ENCODE assay signal across 16 cellular contexts in genomic region chr10:32962541-32962940, GRCh38. TPM values are rescaled to one million over a fixed set of nuclear protein-coding genes. Genes with fewer than 3 reads are reported as not detected.
DNase-seq lines count a peak whose midpoint lies in the region; ATAC-seq and TF ChIP-seq lines count a peak whose summit lies in the region.
"Had no signal": no experiment of that assay in that cellular context is flagged by ENCODE, and none has a peak within 500 bp of the region (broad histone marks: within the 10 kb centered on the region; RNA-seq: fewer than 3 reads in every experiment).

No MANE protein-coding gene starts in this region.

- no peak overlapping the region for H3K27ac Mint-ChIP-seq in activated T-helper 2 cell treated with anti-CD3 and anti-CD28 coated beads, Interferon-gamma antibody, Interleukin-2, Interleukin-4, amounts not matched to agents 10 μg/mL and 5 μg/mL and 100 μg/mL, durations not matched to agents 14 hours and 24 hours and 36 hours
- H3K27ac Mint-ChIP-seq: activated T-helper 1 cell treated with anti-CD3 and anti-CD28 coated beads, Interleukin-12 subunit alpha, Interleukin-12 subunit beta, Interleukin-2, Interleukin-4 antibody, amounts not matched to agents 30 ng/mL and 10 ng/mL and 1 ng/mL, durations not matched to agents 14 hours and 24 hours and 36 hours had no signal

- H3K4me3 Mint-ChIP-seq in activated T-helper 2 cell treated with anti-CD3 and anti-CD28 coated beads, Interferon-gamma antibody, Interleukin-2, Interleukin-4, amounts not matched to agents 10 μg/mL and 5 μg/mL and 100 μg/mL, durations not matched to agents 14 hours and 24 hours and 36 hours (ENCODE audit: low read depth): no peak overlapping the region
- H3K4me3 Mint-ChIP-seq: activated T-helper 1 cell treated with anti-CD3 and anti-CD28 coated beads, Interleukin-12 subunit alpha, Interleukin-12 subunit beta, Interleukin-2, Interleukin-4 antibody, amounts not matched to agents 30 ng/mL and 10 ng/mL and 1 ng/mL, durations not matched to agents 14 hours and 24 hours and 36 hours had no signal

- peaks cover 36% of the 10 kb centered on the region for H3K79me2 ChIP-seq in GM23248 (ENCODE audit: insufficient read depth)

- no peaks in the 10 kb centered on the region for H3K9me2 ChIP-seq in GM23248 (ENCODE audit: insufficient read depth)

- H3K36me3 ChIP-seq in GM23248 (ENCODE audit: low read depth) (no peaks in the 10 kb centered on the region), SJSA1 (peaks cover 6% of the 10 kb centered on the region), skeletal muscle tissue (ENCODE audit: control insufficient read depth in 3 of 3, insufficient read depth in 3 of 3, low read length in 3 of 3) (no peaks in the 10 kb centered on the region)
- H3K36me3 ChIP-seq: HAP-1, MG63 had no signal

- intact Hi-C loops in activated T-helper 2 cell treated with anti-CD3 and anti-CD28 coated beads, Interferon-gamma antibody, Interleukin-2, Interleukin-4, amounts not matched to agents 10 μg/mL and 5 μg/mL and 100 μg/mL, durations not matched to agents 14 hours and 24 hours and 36 hours (cut with micrococcal nuclease): no loop called here

- WGBS in GM23248 (ENCODE audit: low coverage in 1 of 2, low lambda C conversion rate in 2 of 2, missing lambda C conversion rate in 2 of 2), 2 experiments: 47 to 60% methylated on average over 4 of the region's 4 CpGs

- H3K27me3 ChIP-seq in GM23248 (replicated peaks; ENCODE audit: insufficient read depth) (no peaks in the 10 kb centered on the region), SJSA1 (replicated peaks) (no peaks in the 10 kb centered on the region), skeletal muscle tissue (ENCODE audit: control insufficient read depth in 3 of 3, insufficient read depth in 3 of 3, low read length in 3 of 3) (no peaks in the 10 kb centered on the region)
- H3K27me3 ChIP-seq: MG63 had no signal

- H2AFZ ChIP-seq in GM23248: no peak overlapping the region

- H3K36me3 Mint-ChIP-seq in activated T-helper 2 cell treated with anti-CD3 and anti-CD28 coated beads, Interferon-gamma antibody, Interleukin-2, Interleukin-4, amounts not matched to agents 10 μg/mL and 5 μg/mL and 100 μg/mL, durations not matched to agents 14 hours and 24 hours and 36 hours (ENCODE audit: low read depth): no peaks in the 10 kb centered on the region

- peaks cover 25% of the 10 kb centered on the region for H3K4me1 Mint-ChIP-seq in activated T-helper 2 cell treated with anti-CD3 and anti-CD28 coated beads, Interferon-gamma antibody, Interleukin-2, Interleukin-4, amounts not matched to agents 10 μg/mL and 5 μg/mL and 100 μg/mL, durations not matched to agents 14 hours and 24 hours and 36 hours (ENCODE audit: low read depth)

- peak overlapping the region; percentile 80 for H3K4me2 ChIP-seq in GM23248 (ENCODE audit: unreplicated experiment)

- peaks cover 50% of the 10 kb centered on the region for H3F3A ChIP-seq in GM23248 (ENCODE audit: insufficient read depth)

- H3K9ac ChIP-seq in GM23248 (peak overlapping the region; percentile 48), skeletal muscle tissue (ENCODE audit: low read depth in 1 of 3, low read length in 3 of 3) (no peak overlapping the region)

- no peaks in the 10 kb centered on the region for H4K20me1 ChIP-seq in GM23248 (ENCODE audit: insufficient read depth)

- H3K4me1 ChIP-seq in GM23248 (ENCODE audit: insufficient read depth): peaks cover 47% of the 10 kb centered on the region
- H3K4me1 ChIP-seq in SJSA1 (replicated peaks): peaks cover 35% of the 10 kb centered on the region
- H3K4me1 ChIP-seq in skeletal muscle tissue (ENCODE audit: control insufficient read depth in 3 of 3, insufficient read depth in 3 of 3, low read length in 3 of 3): peaks cover 7 to 13% (median 13%) of the 10 kb centered on the region in 3 donors

- H3K27ac ChIP-seq in GM23248 (peak overlapping the region; percentile 96), SJSA1 (peak overlapping the region; percentile 86), skeletal muscle tissue (ENCODE audit: low read depth, low read length) (peak overlapping the region; percentile 57)
- H3K27ac ChIP-seq: C4-2B had no signal

- no peak for DNase-seq in GM23248
- DNase-seq in SJSA1 (ENCODE audit: low read depth in 1 of 2, low spot score in 2 of 2): no peak
- peak in 1 of 2 donors; percentile 16 for DNase-seq in foreskin fibroblast
- DNase-seq in activated T-helper 2 cell treated with anti-CD3 and anti-CD28 coated beads, Interferon-gamma antibody, Interleukin-2, Interleukin-4, amounts not matched to agents 10 μg/mL and 5 μg/mL and 100 μg/mL, durations not matched to agents 14 hours and 24 hours and 36 hours (ENCODE audit: low spot score): no peak
- no peak for DNase-seq in retina
- DNase-seq: activated CD4-positive, CD25-positive, alpha-beta regulatory T cell treated with anti-CD3 and anti-CD28 coated beads, Interleukin-2, amount 50 U/mL, for 72 hours; MG63; naive thymus-derived CD8-positive, alpha-beta T cell; SIG-M5; stimulated activated naive CD4-positive, alpha-beta T cell treated with Interleukin-2 at 50 U/mL for 16 hours had no signal

- H3K9me3 ChIP-seq in GM23248 (ENCODE audit: low read depth) (no peaks in the 10 kb centered on the region), SJSA1 (replicated peaks) (no peaks in the 10 kb centered on the region; the same call in 1 of the 2 replicates), skeletal muscle tissue (ENCODE audit: control insufficient read depth in 3 of 3, low read length in 3 of 3) (no peaks in the 10 kb centered on the region)
- H3K9me3 ChIP-seq: HAP-1, MG63 had no signal

- no peak for ATAC-seq in GM21528 (IDR thresholded peaks at IDR 0.05; ENCODE audit: low FRiP score, unreplicated experiment)
- ATAC-seq in GM19035 (IDR thresholded peaks at IDR 0.05; ENCODE audit: unreplicated experiment): no peak
- ATAC-seq: naive thymus-derived CD8-positive, alpha-beta T cell had no signal

- no peaks in the 10 kb centered on the region for H3K9me3 Mint-ChIP-seq in activated T-helper 2 cell treated with anti-CD3 and anti-CD28 coated beads, Interferon-gamma antibody, Interleukin-2, Interleukin-4, amounts not matched to agents 10 μg/mL and 5 μg/mL and 100 μg/mL, durations not matched to agents 14 hours and 24 hours and 36 hours
- H3K9me3 Mint-ChIP-seq: activated T-helper 1 cell treated with anti-CD3 and anti-CD28 coated beads, Interleukin-12 subunit alpha, Interleukin-12 subunit beta, Interleukin-2, Interleukin-4 antibody, amounts not matched to agents 30 ng/mL and 10 ng/mL and 1 ng/mL, durations not matched to agents 14 hours and 24 hours and 36 hours; naive thymus-derived CD8-positive, alpha-beta T cell had no signal

- peaks cover 5% of the 10 kb centered on the region for H3K27me3 Mint-ChIP-seq in activated T-helper 2 cell treated with anti-CD3 and anti-CD28 coated beads, Interferon-gamma antibody, Interleukin-2, Interleukin-4, amounts not matched to agents 10 μg/mL and 5 μg/mL and 100 μg/mL, durations not matched to agents 14 hours and 24 hours and 36 hours (ENCODE audit: low read depth)
- H3K27me3 Mint-ChIP-seq: naive thymus-derived CD8-positive, alpha-beta T cell had no signal

- H3K4me3 ChIP-seq in GM23248 (peak overlapping the region; percentile 53), SJSA1 (no peak overlapping the region), foreskin fibroblast (ENCODE audit: low read depth in 1 of 2, low read length in 2 of 2) (peak overlapping the region; percentile 0 to 6), skeletal muscle tissue (ENCODE audit: low read length in 3 of 3) (no peak overlapping the region)
- H3K4me3 ChIP-seq: HAP-1 had no signal

- no peak for TF ChIP-seq CTCF in foreskin fibroblast (IDR thresholded peaks at IDR 0.05; ENCODE audit: low read depth, low read length)

- in situ Hi-C loops in GM23248 (cut with MboI): no loop called here

RNA-seq across cellular contexts. Expression of gene ITGB1, which starts 4.5 kb away (rescaled TPM):
- 5,235 and 7,382 TPM in 2 replicates for total RNA-seq in GM23248 (2014; rRNA removed; shearing (Covaris generic))
- polyA plus RNA-seq in GM23248 (2016; fragmentation: Nextera tagmentation; extraction: Ambion mirVana): 3,297 and 3,318 TPM in 2 replicates
- total RNA-seq in SJSA1 (2014; rRNA removed; shearing (Covaris generic)): 1,448 and 1,992 TPM in 2 replicates
- 363 TPM for total RNA-seq in skeletal muscle tissue
- total RNA-seq in activated T-helper 2 cell treated with anti-CD3 and anti-CD28 coated beads, Interferon-gamma antibody, Interleukin-2, Interleukin-4, amounts not matched to agents 10 μg/mL and 5 μg/mL and 100 μg/mL, durations not matched to agents 14 hours and 24 hours and 36 hours: 77.8 and 78.7 TPM in 2 replicates

Comparison
In these comparisons a context has a peak if more than half of its experiments do, and no peak if none do; other contexts are left out.
1. H3K4me3 ChIP-seq: peak in GM23248 (single experiment) and foreskin fibroblast (2 of 2); none in SJSA1 (single experiment) and skeletal muscle tissue (0 of 3).
2. Peak in every context shown above with its lines, with median percentiles within 50 percentile points of each other: H3K27ac ChIP-seq.